ENCODE assay signal across 20 cellular contexts in the genomic region with DNA sequence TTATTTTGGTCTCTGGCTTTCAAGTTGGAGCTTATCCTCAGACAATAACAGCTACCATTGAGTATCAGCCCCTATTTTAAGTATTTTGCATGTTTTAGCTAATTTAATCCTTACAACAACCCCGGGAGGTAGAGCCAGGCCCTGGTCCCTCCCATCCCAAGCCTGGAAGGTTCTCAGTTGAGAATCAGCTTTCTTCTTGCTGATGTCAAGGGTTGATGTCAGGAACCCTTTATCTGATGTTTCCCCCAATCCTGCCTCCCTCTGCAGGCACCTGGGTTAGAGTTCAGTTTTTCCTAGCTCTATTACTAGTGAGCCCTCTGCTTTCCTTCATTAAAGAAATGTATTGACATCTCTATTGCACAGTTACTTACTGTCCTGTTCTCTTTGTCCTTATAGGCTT. TPM values are rescaled to one million over a fixed set of nuclear protein-coding genes. Genes with fewer than 3 reads are reported as not detected.
"Had no signal": no experiment of that assay in that cellular context is flagged by ENCODE, and none has a peak within 500 bp of the region (broad histone marks: within the 10 kb centered on the region; RNA-seq: fewer than 3 reads in every experiment).

No MANE protein-coding gene starts in this region.

- H3K4me3 Mint-ChIP-seq: activated CD4-positive, alpha-beta memory T cell treated with anti-CD3 and anti-CD28 coated beads, Interleukin-2, amount 10 ng/mL, durations not matched to agents 7 days and 5 days; activated CD4-positive, alpha-beta T cell treated with anti-CD3 and anti-CD28 coated beads for 36 hours; activated naive CD4-positive, alpha-beta T cell treated with anti-CD3 and anti-CD28 coated beads for 36 hours; activated T-cell treated with anti-CD3 and anti-CD28 coated beads, Interleukin-2, amount 50 U/mL, for 24 hours; mesothelial cell of epicardium; natural killer cell treated with Interleukin-12 subunit alpha and Interleukin-12 subunit beta and Interleukin-15 and Interleukin-18, amount 100 ng/mL, for 72 hours; T-helper 2 cell treated with Interferon-gamma antibody and Interleukin-4, amounts not matched to agents 5 μg/mL and 100 μg/mL, for 36 hours; WTC11 had no signal

- DNase-seq: activated CD4-positive, alpha-beta memory T cell treated with anti-CD3 and anti-CD28 coated beads, Interleukin-2, amount 10 ng/mL, durations not matched to agents 7 days and 5 days; activated CD4-positive, alpha-beta T cell treated with anti-CD3 and anti-CD28 coated beads for 36 hours; activated naive CD4-positive, alpha-beta T cell treated with anti-CD3 and anti-CD28 coated beads for 36 hours; activated T-cell treated with anti-CD3 and anti-CD28 coated beads, Interleukin-2, amount 50 U/mL, for 24 hours; body of pancreas; dorsolateral prefrontal cortex; foreskin fibroblast; left cardiac atrium; stimulated activated CD4-positive, alpha-beta T cell treated with anti-CD3 and anti-CD28 coated beads, Interleukin-12 subunit alpha, Interleukin-12 subunit beta, amount 100 ng/mL, for 4 hours; stimulated activated CD4-positive, alpha-beta T cell treated with anti-CD3 and anti-CD28 coated beads, Interleukin-1b, Interleukin-23, amount 100 ng/mL, for 48 hours; stimulated activated CD8-positive, alpha-beta memory T cell treated with anti-CD3 and anti-CD28 coated beads, Interleukin-4, amount 100 ng/mL, for 48 hours; stimulated activated naive CD4-positive, alpha-beta T cell treated with Interleukin-2 at 50 U/mL for 16 hours; thyroid gland had no signal

- H3K27ac Mint-ChIP-seq: activated CD4-positive, alpha-beta memory T cell treated with anti-CD3 and anti-CD28 coated beads, Interleukin-2, amount 10 ng/mL, durations not matched to agents 7 days and 5 days; activated CD4-positive, alpha-beta T cell treated with anti-CD3 and anti-CD28 coated beads for 36 hours; activated naive CD4-positive, alpha-beta T cell treated with anti-CD3 and anti-CD28 coated beads for 36 hours; activated T-cell treated with anti-CD3 and anti-CD28 coated beads, Interleukin-2, amount 50 U/mL, for 24 hours; mesothelial cell of epicardium; natural killer cell treated with Interleukin-12 subunit alpha and Interleukin-12 subunit beta and Interleukin-15 and Interleukin-18, amount 100 ng/mL, for 72 hours; progenitor cell of endocrine pancreas; T-helper 2 cell treated with Interferon-gamma antibody and Interleukin-4, amounts not matched to agents 5 μg/mL and 100 μg/mL, for 36 hours; WTC11 had no signal

- H3K27me3 Mint-ChIP-seq: activated CD4-positive, alpha-beta memory T cell treated with anti-CD3 and anti-CD28 coated beads, Interleukin-2, amount 10 ng/mL, durations not matched to agents 7 days and 5 days; activated T-cell treated with anti-CD3 and anti-CD28 coated beads, Interleukin-2, amount 50 U/mL, for 24 hours; natural killer cell treated with Interleukin-12 subunit alpha and Interleukin-12 subunit beta and Interleukin-15 and Interleukin-18, amount 100 ng/mL, for 72 hours; progenitor cell of endocrine pancreas had no signal

- ATAC-seq: activated CD4-positive, alpha-beta T cell treated with anti-CD3 and anti-CD28 coated beads for 36 hours; body of pancreas; left cardiac atrium; natural killer cell treated with Interleukin-12 subunit alpha and Interleukin-12 subunit beta and Interleukin-15 and Interleukin-18, amount 100 ng/mL, for 72 hours; WTC11 had no signal

- H3K9me3 Mint-ChIP-seq: activated CD4-positive, alpha-beta memory T cell treated with anti-CD3 and anti-CD28 coated beads, Interleukin-2, amount 10 ng/mL, durations not matched to agents 7 days and 5 days; activated naive CD4-positive, alpha-beta T cell treated with anti-CD3 and anti-CD28 coated beads for 36 hours; activated T-cell treated with anti-CD3 and anti-CD28 coated beads, Interleukin-2, amount 50 U/mL, for 24 hours; natural killer cell treated with Interleukin-12 subunit alpha and Interleukin-12 subunit beta and Interleukin-15 and Interleukin-18, amount 100 ng/mL, for 72 hours; T-helper 2 cell treated with Interferon-gamma antibody and Interleukin-4, amounts not matched to agents 5 μg/mL and 100 μg/mL, for 36 hours; WTC11 had no signal

- H3K36me3 Mint-ChIP-seq: mesothelial cell of epicardium; natural killer cell treated with Interleukin-12 subunit alpha and Interleukin-12 subunit beta and Interleukin-15 and Interleukin-18, amount 100 ng/mL, for 72 hours; WTC11 had no signal

RNA-seq across cellular contexts. Expression of gene TMEM269, which starts 36.0 kb away (rescaled TPM):
- total RNA-seq: activated CD4-positive, alpha-beta memory T cell treated with anti-CD3 and anti-CD28 coated beads, Interleukin-2, amount 10 ng/mL, durations not matched to agents 7 days and 5 days; body of pancreas; cardiac septum; glomerular endothelial cell had no signal
